In genomic region chr3:16382852-16383251, GRCh38 we compare ENCODE assay signal across 12 cellular contexts.
DNase-seq lines count a peak whose midpoint lies in the region; ATAC-seq, FAIRE-seq and TF ChIP-seq lines count a peak whose summit lies in the region.
"Had no signal": no experiment of that assay in that cellular context is flagged by ENCODE, and none has a peak within 500 bp of the region (broad histone marks: within the 10 kb centered on the region; RNA-seq: fewer than 3 reads in every experiment).

No MANE protein-coding gene starts in this region.

- H2AFZ ChIP-seq in K562 (ENCODE audit: low read depth, low read length) (no peak overlapping the region), MM.1S (ENCODE audit: low read length) (no peak overlapping the region)

- H3K79me2 ChIP-seq in K562 (ENCODE audit: control insufficient read depth, insufficient read depth, low read length) (no peaks in the 10 kb centered on the region), MM.1S (ENCODE audit: low read length) (no peaks in the 10 kb centered on the region)

- WGBS in K562 (ENCODE audit: insufficient coverage, low coverage, missing lambda C conversion rate) = 6% methylated on average over 5 of the region's 5 CpGs

- no peak for TF ChIP-seq EP300 in K562 (IDR thresholded peaks at IDR 0.05; ENCODE audit: low read length)

- H3K9ac ChIP-seq in K562 (ENCODE audit: insufficient read depth in 1 of 2, low read depth in 2 of 2, low read length in 2 of 2) (no peak overlapping the region), MM.1S (ENCODE audit: low read length) (no peak overlapping the region)

- H3K9me3 ChIP-seq in K562 (replicated peaks; ENCODE audit: control insufficient read depth, insufficient read depth, low read depth, low read length) = no peaks in the 10 kb centered on the region
- H3K9me3 ChIP-seq in MM.1S (replicated peaks; ENCODE audit: insufficient read depth, low read length) = no peaks in the 10 kb centered on the region

- H3K4me2 ChIP-seq in K562 (ENCODE audit: insufficient read depth, low read length) (no peak overlapping the region), MM.1S (ENCODE audit: low read depth, low read length) (no peak overlapping the region)

- in situ Hi-C loops in K562 (cut with MboI) = no loop called here

- FAIRE-seq in K562 (lab: Jason Lieb, UNC) (peak; percentile 15), GM12892 (lab: Jason Lieb, UNC) (no peak)

- TF ChIP-seq POLR2A in K562 (conservative IDR thresholded peaks at IDR 0.05) (no peak), GM12892 (IDR thresholded peaks at IDR 0.05; ENCODE audit: low read depth, low read length) (no peak; the same call in 1 of the 2 replicates)

- BruUV-seq in K562 (replicated peaks; lab: Mats Ljungman, UMichigan) = no TSS peak

- CTCF ChIA-PET in K562 (lab: Yijun Ruan, JAX; ENCODE audit: low intra/inter-chr PET ratio) = no interaction called here

- H3K9me2 ChIP-seq in MM.1S (replicated peaks; ENCODE audit: insufficient read depth, low read length) = no peaks in the 10 kb centered on the region

- H3K27me3 ChIP-seq in K562 (ENCODE audit: control insufficient read depth in 2 of 2, insufficient read depth in 2 of 2, low read length in 2 of 2) (peaks cover 0 to 10% of the 10 kb centered on the region in 2 experiments; a peak in 3 of 5 replicates), MM.1S (replicated peaks; ENCODE audit: insufficient read depth, low read length) (no peaks in the 10 kb centered on the region)

- TF ChIP-seq CTCF in K562 (IDR thresholded peaks at IDR 0.05 in 2 of 3, conservative IDR thresholded peaks at IDR 0.05 in 1 of 3; ENCODE audit: insufficient read depth in 2 of 3, low read depth in 1 of 3, low read length in 3 of 3) (no peak), MM.1S (IDR thresholded peaks at IDR 0.05; ENCODE audit: low read length) (no peak)

- H3F3A ChIP-seq in MM.1S (ENCODE audit: insufficient read depth, low read length) = no peaks in the 10 kb centered on the region

- H3K27ac ChIP-seq in K562 (ENCODE audit: extremely low read depth, low read depth, low read length) (no peak overlapping the region), MM.1S (ENCODE audit: low read length) (no peak overlapping the region)

- DNase-seq in K562 (ENCODE audit: extremely low read depth in 1 of 4, low spot score in 3 of 4) = no peak
- DNase-seq in GM12892 (ENCODE audit: insufficient read length) = no peak
- no peak for DNase-seq in MM.1S
- DNase-seq in OCI-M1 (lab: John Stamatoyannopoulos, UW) = no peak
- DNase-seq: activated CD8-positive, alpha-beta memory T cell treated with anti-CD3 and anti-CD28 coated beads, Interleukin-2, amount 50 U/mL, for 4 hours; glutamatergic neuron; NCI-H187 treated with DMSO at 0.1 percent for 48 hours had no signal

- H3K4me3 ChIP-seq in K562 = no peak overlapping the region
- no peak overlapping the region for H3K4me3 ChIP-seq in MM.1S (ENCODE audit: low read length)

- intact Hi-C loops in K562 (cut with micrococcal nuclease) = no loop called here

- no peak for TF ChIP-seq RAD21 in K562 (CRISPR knock-in tag; conservative IDR thresholded peaks at IDR 0.05 in 1 of 2, IDR thresholded peaks at IDR 0.05 in 1 of 2)

- no peaks in the 10 kb centered on the region for H3K9me1 ChIP-seq in K562 (ENCODE audit: control insufficient read depth, insufficient read depth, low read length)

- no peaks in the 10 kb centered on the region for H4K20me1 ChIP-seq in K562 (replicated peaks; ENCODE audit: control insufficient read depth, insufficient read depth, low read length)
- no peaks in the 10 kb centered on the region for H4K20me1 ChIP-seq in MM.1S (ENCODE audit: insufficient read depth, low read length)

- H3K4me1 ChIP-seq in K562 (replicated peaks in 1 of 2; ENCODE audit: control insufficient read depth in 2 of 2, insufficient read depth in 2 of 2, low read length in 2 of 2) (no peaks in the 10 kb centered on the region; a peak in 1 of 5 replicates), MM.1S (ENCODE audit: low read length) (no peaks in the 10 kb centered on the region)

- H3K36me3 ChIP-seq in K562 (ENCODE audit: control insufficient read depth, insufficient read depth, low read length) = no peaks in the 10 kb centered on the region
- H3K36me3 ChIP-seq in MM.1S (replicated peaks; ENCODE audit: insufficient read depth, low read length) = no peaks in the 10 kb centered on the region

- POLR2A ChIA-PET in K562 (lab: Yijun Ruan, JAX) = interaction anchor here (0.9 kb wide), 1 partner anchor 9 kb away, joined by 3 read pairs; no protein-coding TSS in a partner anchor

- peak; percentile 41 for ATAC-seq in GM18519 (IDR thresholded peaks at IDR 0.05; ENCODE audit: low FRiP score, unreplicated experiment)
- peak; percentile 59 for ATAC-seq in GM21390 (IDR thresholded peaks at IDR 0.05; ENCODE audit: unreplicated experiment)
- peak; percentile 38 for ATAC-seq in HG03175 (IDR thresholded peaks at IDR 0.05; ENCODE audit: unreplicated experiment)
- ATAC-seq in K562 = no peak
- no peak for ATAC-seq in HG02970 (IDR thresholded peaks at IDR 0.05; ENCODE audit: low FRiP score, unreplicated experiment)
- ATAC-seq: Right ventricle myocardium inferior had no signal

TF ChIP-seq in K562, 482 proteins besides CTCF, POLR2A, EP300 and RAD21:
- TF ChIP-seq NRF1 (conservative IDR thresholded peaks at IDR 0.05 in 1 of 2, IDR thresholded peaks at IDR 0.05 in 1 of 2) = peak; percentile 38 to 42; a peak in 3 of 4 replicates
- TF ChIP-seq, protein P1, sequence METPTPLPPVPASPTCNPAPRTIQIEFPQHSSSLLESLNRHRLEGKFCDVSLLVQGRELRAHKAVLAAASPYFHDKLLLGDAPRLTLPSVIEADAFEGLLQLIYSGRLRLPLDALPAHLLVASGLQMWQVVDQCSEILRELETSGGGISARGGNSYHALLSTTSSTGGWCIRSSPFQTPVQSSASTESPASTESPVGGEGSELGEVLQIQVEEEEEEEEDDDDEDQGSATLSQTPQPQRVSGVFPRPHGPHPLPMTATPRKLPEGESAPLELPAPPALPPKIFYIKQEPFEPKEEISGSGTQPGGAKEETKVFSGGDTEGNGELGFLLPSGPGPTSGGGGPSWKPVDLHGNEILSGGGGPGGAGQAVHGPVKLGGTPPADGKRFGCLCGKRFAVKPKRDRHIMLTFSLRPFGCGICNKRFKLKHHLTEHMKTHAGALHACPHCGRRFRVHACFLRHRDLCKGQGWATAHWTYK (CRISPR knock-in tag; IDR thresholded peaks at IDR 0.05) = no peak
TF ChIP-seq in K562: peak in this region for 1.

Comparison
In these comparisons a context has a peak if more than half of its experiments do, and no peak if none do; other contexts are left out.
1. ATAC-seq: peak in GM18519 (single experiment), GM21390 (single experiment) and HG03175 (single experiment); none in K562 (single experiment) and HG02970 (single experiment).